Comparison of ENCODE assay signal across 29 cellular contexts in the genomic region with DNA sequence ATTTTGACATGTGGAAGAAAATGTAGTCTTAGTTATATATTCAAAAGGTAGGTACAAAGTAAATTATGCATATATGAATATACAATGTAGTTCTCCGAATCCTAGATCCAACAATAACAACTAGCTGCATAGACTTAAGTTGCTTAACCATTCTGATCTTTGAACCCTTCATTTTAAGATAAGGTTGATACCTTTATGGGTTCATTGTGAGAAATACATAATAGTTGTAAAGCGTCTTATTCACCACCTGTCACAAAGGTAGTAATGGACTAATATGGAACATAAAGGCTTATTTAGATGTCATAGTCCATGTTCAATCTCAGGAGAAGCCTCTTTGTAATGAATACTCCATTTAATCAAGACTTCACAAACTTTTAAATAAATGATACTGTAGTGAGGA.
"Had no signal": no experiment of that assay in that cellular context is flagged by ENCODE, and none has a peak within 500 bp of the region (broad histone marks: within the 10 kb centered on the region; RNA-seq: fewer than 3 reads in every experiment).

No MANE protein-coding gene starts in this region.

- DNase-seq: naive thymus-derived CD4-positive, alpha-beta T cell; natural killer cell; occipital lobe; ovary; posterior cingulate gyrus; psoas muscle; right cardiac atrium; right lobe of liver; sigmoid colon; spleen; stimulated activated CD4-positive, alpha-beta T cell treated with anti-CD3 and anti-CD28 coated beads, Interleukin-12 subunit alpha, Interleukin-12 subunit beta, amount 100 ng/mL, for 4 hours; stimulated activated CD4-positive, alpha-beta T cell treated with anti-CD3 and anti-CD28 coated beads, Interleukin-1b, Interleukin-23, amount 100 ng/mL, for 48 hours; stimulated activated CD4-positive, alpha-beta T cell treated with anti-CD3 and anti-CD28 coated beads, Interleukin-4, amount 100 ng/mL, for 1 hour; stimulated activated CD4-positive, alpha-beta T cell treated with anti-CD3 and anti-CD28 coated beads, Interleukin-4, amount 100 ng/mL, for 4 hours; stimulated activated CD8-positive, alpha-beta memory T cell treated with anti-CD3 and anti-CD28 coated beads, Interleukin-4, amount 100 ng/mL, for 48 hours; stimulated activated naive CD4-positive, alpha-beta T cell; stimulated activated naive CD8-positive, alpha-beta T cell treated with anti-CD3 and anti-CD28 coated beads, Interleukin-15, amount 100 ng/mL, for 72 hours; stimulated activated naive CD8-positive, alpha-beta T cell treated with anti-CD3 and anti-CD28 coated beads, Interleukin-15, Interleukin-2, amounts not matched to agents 100 U/mL and 50 U/mL, for 24 hours; thyroid gland; trophoblast cell; upper lobe of left lung had no signal

- H3K9me3 ChIP-seq: ovary, psoas muscle, right lobe of liver, sigmoid colon, spleen, thoracic aorta, thyroid gland, tibial nerve, upper lobe of left lung, vagina had no signal

- ATAC-seq: naive thymus-derived CD4-positive, alpha-beta T cell; natural killer cell; psoas muscle; right cardiac atrium; right lobe of liver; stimulated activated memory B cell treated with anti-CD40 and anti-IgM and Interleukin-4, amounts not matched to agents 10 μg/mL and 1 μg/mL and 100 μg/mL, for 72 hours; stimulated activated naive CD8-positive, alpha-beta T cell treated with anti-CD3 and anti-CD28 coated beads, Interleukin-15, amount 100 ng/mL, for 72 hours; stimulated activated naive CD8-positive, alpha-beta T cell treated with anti-CD3 and anti-CD28 coated beads, Interleukin-15, Interleukin-2, amounts not matched to agents 100 U/mL and 50 U/mL, for 24 hours had no signal

- H3K4me3 ChIP-seq: neural progenitor cell, ovary, psoas muscle, right lobe of liver, sigmoid colon, smooth muscle cell, spleen, thoracic aorta, thyroid gland, tibial nerve, upper lobe of left lung, vagina had no signal

- H3K36me3 ChIP-seq: neural progenitor cell, ovary, right lobe of liver, sigmoid colon, spleen, thoracic aorta, thyroid gland, tibial nerve, upper lobe of left lung, vagina had no signal

- H3K27ac ChIP-seq: neural progenitor cell, ovary, parathyroid adenoma, psoas muscle, right lobe of liver, sigmoid colon, spleen, thoracic aorta, thyroid gland, tibial nerve, upper lobe of left lung, vagina had no signal

- H3K4me1 ChIP-seq: neural progenitor cell, parathyroid adenoma, psoas muscle, right lobe of liver, spleen, tibial nerve, vagina had no signal

- FAIRE-seq: urothelium cell line had no signal

- H3K27me3 ChIP-seq: neural progenitor cell, ovary, right lobe of liver, sigmoid colon, spleen, thyroid gland, tibial nerve, upper lobe of left lung, vagina had no signal
